In genomic region chr7:25048444-25048834, GRCh38 we compare ENCODE assay signal across 23 cellular contexts.
"Had no signal": no experiment of that assay in that cellular context is flagged by ENCODE, and none has a peak within 500 bp of the region (broad histone marks: within the 10 kb centered on the region; RNA-seq: fewer than 3 reads in every experiment).

No MANE protein-coding gene starts in this region.

- H3K36me3 ChIP-seq: esophagus muscularis mucosa, neural progenitor cell, stomach, thyroid gland, vagina had no signal

- H3K4me2 ChIP-seq: neural progenitor cell, smooth muscle cell had no signal

- H3K9ac ChIP-seq: neural progenitor cell, parathyroid adenoma had no signal

- H3K4me3 ChIP-seq: esophagus muscularis mucosa, lung, neural progenitor cell, smooth muscle cell, stomach, thyroid gland, vagina had no signal

- H3K27ac ChIP-seq: epithelial cell of prostate, esophagus muscularis mucosa, neural progenitor cell, parathyroid adenoma, stomach, thyroid gland, vagina had no signal

- DNase-seq: cortex of kidney; hypothalamus; immature natural killer cell; islet precursor cell; mesendoderm; midbrain; naive thymus-derived CD4-positive, alpha-beta T cell; stimulated activated CD4-positive, alpha-beta T cell treated with anti-CD3 and anti-CD28 coated beads, Interleukin-12 subunit alpha, Interleukin-12 subunit beta, amount 100 ng/mL, for 4 hours; stimulated activated CD4-positive, alpha-beta T cell treated with anti-CD3 and anti-CD28 coated beads, Interleukin-1b, Interleukin-23, amount 100 ng/mL, for 48 hours; stimulated activated CD4-positive, alpha-beta T cell treated with anti-CD3 and anti-CD28 coated beads, Interleukin-4, amount 100 ng/mL, for 1 hour; stimulated activated naive CD4-positive, alpha-beta T cell treated with Interleukin-2 at 50 U/mL for 16 hours; stomach; thyroid gland had no signal

- H3K79me2 ChIP-seq: parathyroid adenoma had no signal

- H3K4me1 ChIP-seq: esophagus muscularis mucosa, neural progenitor cell, parathyroid adenoma, stomach, thyroid gland, vagina had no signal

- H2AFZ ChIP-seq: neural progenitor cell, parathyroid adenoma had no signal

- H3K27me3 ChIP-seq: esophagus muscularis mucosa, neural progenitor cell, stomach, thyroid gland, vagina had no signal

- ATAC-seq: left lobe of liver; naive thymus-derived CD4-positive, alpha-beta T cell; sciatic nerve; stimulated activated effector memory CD8-positive, alpha-beta T cell treated with anti-CD3 and anti-CD28 coated beads, Interleukin-12 subunit alpha, Interleukin-12 subunit beta, amount 100 ng/mL, for 72 hours had no signal

- H3K9me3 ChIP-seq: esophagus muscularis mucosa, stomach, thyroid gland, vagina had no signal
